13 cellular contexts compared by ENCODE assay signal in genomic region chr11:72014761-72015320, GRCh38. TPM values are rescaled to one million over a fixed set of nuclear protein-coding genes. Genes with fewer than 3 reads are reported as not detected.
A peak's percentile ranks its signal among the peaks of the same experiment; 100 is the strongest.
DNase-seq lines count a peak whose midpoint lies in the region; ATAC-seq and TF ChIP-seq lines count a peak whose summit lies in the region.
"Had no signal": no experiment of that assay in that cellular context is flagged by ENCODE, and none has a peak within 500 bp of the region (broad histone marks: within the 10 kb centered on the region; RNA-seq: fewer than 3 reads in every experiment).

No MANE protein-coding gene starts in this region.

- POLR2A ChIA-PET in MCF 10A (lab: Yijun Ruan, JAX), result interaction anchor here (1.5 to 2.3 kb wide), 3 partner anchors 8 to 420 kb away, joined by 5 to 10 read pairs (median 7); partner anchors contain the start of gene CLPB
- POLR2A ChIA-PET in naive thymus-derived CD4-positive, alpha-beta T cell (lab: Charles Lee), result interaction anchor here (1.0 to 1.6 kb wide), 5 partner anchors 8 to 67 kb away, joined by 3 to 5 read pairs (median 4); partner anchors contain the start of gene IL18BP

- DNase-seq in activated naive CD8-positive, alpha-beta T cell treated with anti-CD3 and anti-CD28 coated beads, Interleukin-2, amount 50 U/mL, for 24 hours, result no peak
- no peak for DNase-seq in MCF 10A (ENCODE audit: unreplicated experiment)
- no peak for DNase-seq in naive thymus-derived CD4-positive, alpha-beta T cell
- DNase-seq in thoracic aorta (ENCODE audit: low spot score), result no peak
- DNase-seq in cortex of kidney (lab: John Stamatoyannopoulos, UW), result no peak
- DNase-seq in activated effector memory CD4-positive, alpha-beta T cell treated with Interleukin-2 at 50 U/mL for 16 hours, result no peak
- DNase-seq in MV-4-11 (lab: John Stamatoyannopoulos, UW), result no peak
- DNase-seq: left cardiac atrium; NCI-H1436 treated with DMSO at 0.1 percent for 48 hours; NCI-H510A; stimulated activated CD4-positive, alpha-beta T cell treated with anti-CD3 and anti-CD28 coated beads, Interleukin-4, amount 100 ng/mL, for 4 hours had no signal

- no peak overlapping the region for H3K27ac ChIP-seq in naive thymus-derived CD4-positive, alpha-beta T cell (ENCODE audit: low read depth, low read length)
- H3K27ac ChIP-seq in thoracic aorta, result peak overlapping the region; percentile 49 to 74

- H3K27me3 Mint-ChIP-seq in activated naive CD8-positive, alpha-beta T cell, result no peaks in the 10 kb centered on the region
- H3K27me3 Mint-ChIP-seq in activated naive CD8-positive, alpha-beta T cell treated with anti-CD3 and anti-CD28 coated beads, Interleukin-2, amount 50 U/mL, for 24 hours, result no peaks in the 10 kb centered on the region
- H3K27me3 Mint-ChIP-seq in MCF 10A (ENCODE audit: insufficient read depth, unreplicated experiment), result no peaks in the 10 kb centered on the region
- H3K27me3 Mint-ChIP-seq in naive thymus-derived CD4-positive, alpha-beta T cell, result no peaks in the 10 kb centered on the region

- H3K9me3 ChIP-seq in naive thymus-derived CD4-positive, alpha-beta T cell (ENCODE audit: control insufficient read depth in 2 of 3, low read length in 3 of 3), result no peaks in the 10 kb centered on the region
- no peaks in the 10 kb centered on the region for H3K9me3 ChIP-seq in thoracic aorta
- H3K9me3 ChIP-seq: adrenal gland had no signal

- no peaks in the 10 kb centered on the region for H3K4me1 Mint-ChIP-seq in activated naive CD8-positive, alpha-beta T cell (ENCODE audit: low read depth)
- no peaks in the 10 kb centered on the region for H3K4me1 Mint-ChIP-seq in activated naive CD8-positive, alpha-beta T cell treated with anti-CD3 and anti-CD28 coated beads, Interleukin-2, amount 50 U/mL, for 24 hours
- H3K4me1 Mint-ChIP-seq in MCF 10A (ENCODE audit: insufficient read depth, unreplicated experiment), result peaks cover 34% of the 10 kb centered on the region
- peaks cover 0 to 17% (median 5%) of the 10 kb centered on the region in 7 donors for H3K4me1 Mint-ChIP-seq in naive thymus-derived CD4-positive, alpha-beta T cell

- no peaks in the 10 kb centered on the region for H3K4me1 ChIP-seq in naive thymus-derived CD4-positive, alpha-beta T cell (ENCODE audit: control insufficient read depth in 2 of 2, insufficient read depth in 2 of 2, low read length in 2 of 2)
- peaks cover 23 to 49% of the 10 kb centered on the region in 2 donors for H3K4me1 ChIP-seq in thoracic aorta (ENCODE audit: control insufficient read depth in 1 of 2, low read depth in 2 of 2)

- no peaks in the 10 kb centered on the region for H3K27me3 ChIP-seq in naive thymus-derived CD4-positive, alpha-beta T cell (ENCODE audit: control insufficient read depth in 2 of 2, insufficient read depth in 2 of 2, low read length in 2 of 2)
- no peaks in the 10 kb centered on the region for H3K27me3 ChIP-seq in thoracic aorta (replicated peaks; ENCODE audit: insufficient read depth)
- H3K27me3 ChIP-seq: adrenal gland had no signal

- no peak for ATAC-seq in activated naive CD8-positive, alpha-beta T cell treated with anti-CD3 and anti-CD28 coated beads, Interleukin-2, amount 50 U/mL, for 24 hours
- ATAC-seq in naive thymus-derived CD4-positive, alpha-beta T cell, result no peak
- no peak for ATAC-seq in thoracic aorta (ENCODE audit: insufficient number of reproducible peaks, low FRiP score, low read depth)

- intact Hi-C loops in MCF 10A (cut with micrococcal nuclease), result no loop called here
- intact Hi-C loops in naive thymus-derived CD4-positive, alpha-beta T cell (cut with micrococcal nuclease), result no loop called here

- no peaks in the 10 kb centered on the region for H3K9me3 Mint-ChIP-seq in activated naive CD8-positive, alpha-beta T cell (ENCODE audit: low read depth)
- H3K9me3 Mint-ChIP-seq in activated naive CD8-positive, alpha-beta T cell treated with anti-CD3 and anti-CD28 coated beads, Interleukin-2, amount 50 U/mL, for 24 hours, result no peaks in the 10 kb centered on the region
- H3K9me3 Mint-ChIP-seq in MCF 10A (ENCODE audit: unreplicated experiment), result no peaks in the 10 kb centered on the region
- H3K9me3 Mint-ChIP-seq in naive thymus-derived CD4-positive, alpha-beta T cell, result peaks cover 0 to 2% (median 0%) of the 10 kb centered on the region in 11 donors

- CTCF ChIA-PET in MCF 10A (lab: Yijun Ruan, JAX), result interaction anchor here (0.8 to 4.5 kb wide), 14 partner anchors 10 to 432 kb away, joined by 3 to 39 read pairs (median 6); partner anchors contain the start of gene CLPB
- CTCF ChIA-PET in naive thymus-derived CD4-positive, alpha-beta T cell (lab: Charles Lee), result interaction anchor here (1.0 to 3.0 kb wide), 5 partner anchors 10 to 76 kb away, joined by 3 to 14 read pairs (median 7); no protein-coding TSS in a partner anchor

- peak overlapping the region; percentile 37 for H3K27ac Mint-ChIP-seq in activated naive CD8-positive, alpha-beta T cell
- H3K27ac Mint-ChIP-seq in activated naive CD8-positive, alpha-beta T cell treated with anti-CD3 and anti-CD28 coated beads, Interleukin-2, amount 50 U/mL, for 24 hours, result no peak overlapping the region
- no peak overlapping the region for H3K27ac Mint-ChIP-seq in MCF 10A (ENCODE audit: low read depth, unreplicated experiment)
- peak overlapping the region in 7 of 9 donors; percentile 16 to 83 (median 57) for H3K27ac Mint-ChIP-seq in naive thymus-derived CD4-positive, alpha-beta T cell

- TF ChIP-seq CTCF in MCF 10A (IDR thresholded peaks at IDR 0.05; ENCODE audit: unreplicated experiment) (no peak), thoracic aorta (IDR thresholded peaks at IDR 0.05) (no peak)

- H3K36me3 ChIP-seq in naive thymus-derived CD4-positive, alpha-beta T cell (ENCODE audit: control insufficient read depth in 2 of 3, insufficient read depth in 3 of 3, low read length in 3 of 3), result peaks cover 63 to 100% (median 76%) of the 10 kb centered on the region in 3 experiments
- peaks cover 95% of the 10 kb centered on the region for H3K36me3 ChIP-seq in thoracic aorta

- no peak overlapping the region for H3K4me3 Mint-ChIP-seq in activated naive CD8-positive, alpha-beta T cell
- no peak overlapping the region for H3K4me3 Mint-ChIP-seq in activated naive CD8-positive, alpha-beta T cell treated with anti-CD3 and anti-CD28 coated beads, Interleukin-2, amount 50 U/mL, for 24 hours
- H3K4me3 Mint-ChIP-seq in MCF 10A (ENCODE audit: unreplicated experiment), result peak overlapping the region; percentile 41
- H3K4me3 Mint-ChIP-seq in naive thymus-derived CD4-positive, alpha-beta T cell, result peak overlapping the region in 1 of 10 donors; percentile 35

- BruUV-seq in MCF 10A (replicated peaks; lab: Mats Ljungman, UMichigan), result TSS peak; percentile 29

- H3K36me3 Mint-ChIP-seq in activated naive CD8-positive, alpha-beta T cell, result no peaks in the 10 kb centered on the region
- H3K36me3 Mint-ChIP-seq in activated naive CD8-positive, alpha-beta T cell treated with anti-CD3 and anti-CD28 coated beads, Interleukin-2, amount 50 U/mL, for 24 hours (ENCODE audit: low read depth), result peaks cover 54% of the 10 kb centered on the region
- H3K36me3 Mint-ChIP-seq in MCF 10A (ENCODE audit: insufficient read depth, unreplicated experiment), result peaks cover 100% of the 10 kb centered on the region
- peaks cover 22 to 67% (median 28%) of the 10 kb centered on the region in 5 donors for H3K36me3 Mint-ChIP-seq in naive thymus-derived CD4-positive, alpha-beta T cell

- no peak overlapping the region for H3K4me3 ChIP-seq in naive thymus-derived CD4-positive, alpha-beta T cell (ENCODE audit: low read length)
- H3K4me3 ChIP-seq in thoracic aorta, result no peak overlapping the region
- H3K4me3 ChIP-seq: adrenal gland had no signal

RNA-seq across cellular contexts. Expression of gene IL18BP, which starts 16.1 kb away (rescaled TPM):
- 5.1 and 8.2 TPM in 2 replicates for total RNA-seq in MCF 10A (2022)
- 10 to 100 TPM; 17.6 to 30.2 (median 23.1) TPM for total RNA-seq in naive thymus-derived CD4-positive, alpha-beta T cell
- polyA plus RNA-seq in naive thymus-derived CD4-positive, alpha-beta T cell, result 10 to 100 TPM; 14.4 to 15.1 TPM
- 10 to 100 TPM; 20.2 to 32.2 TPM for total RNA-seq in thoracic aorta

Comparison
In these comparisons a context has a peak if more than half of its experiments do, and no peak if none do; other contexts are left out.
1. H3K27ac Mint-ChIP-seq: peak in activated naive CD8-positive, alpha-beta T cell (single experiment) and naive thymus-derived CD4-positive, alpha-beta T cell (7 of 9); none in activated naive CD8-positive, alpha-beta T cell treated with anti-CD3 and anti-CD28 coated beads, Interleukin-2, amount 50 U/mL, for 24 hours (single experiment) and MCF 10A (single experiment).